ENCODE assay signal across 15 cellular contexts in the genomic region with DNA sequence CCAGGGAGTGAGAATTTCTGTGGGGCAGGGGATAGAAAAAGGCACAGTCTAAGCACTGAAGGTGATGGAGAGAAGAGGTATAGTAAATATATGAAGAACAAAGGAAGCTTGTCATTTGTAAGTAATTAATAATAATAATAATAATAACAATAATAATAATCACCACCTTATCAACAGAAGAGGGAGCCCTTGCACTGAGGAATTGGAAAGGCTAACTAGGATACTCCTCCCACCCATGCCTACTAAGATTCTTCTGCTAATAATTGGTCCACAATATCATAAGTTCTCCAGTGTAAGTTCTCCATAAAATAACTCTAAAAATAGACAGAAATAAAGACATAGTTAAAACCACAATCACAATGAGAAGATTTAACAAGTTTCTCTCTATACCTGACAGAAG. TPM values are rescaled to one million over a fixed set of nuclear protein-coding genes. Genes with fewer than 3 reads are reported as not detected.
DNase-seq lines count a peak whose midpoint lies in the region; ATAC-seq, FAIRE-seq and TF ChIP-seq lines count a peak whose summit lies in the region.
"Had no signal": no experiment of that assay in that cellular context is flagged by ENCODE, and none has a peak within 500 bp of the region (broad histone marks: within the 10 kb centered on the region; RNA-seq: fewer than 3 reads in every experiment).

No MANE protein-coding gene starts in this region.

- H3K27me3 ChIP-seq in bronchial epithelial cell (ENCODE audit: control insufficient read depth, insufficient read depth, low read length) = no peaks in the 10 kb centered on the region
- H3K27me3 ChIP-seq: heart left ventricle had no signal

- no peaks in the 10 kb centered on the region for H3K36me3 Mint-ChIP-seq in activated CD4-positive, alpha-beta T cell treated with anti-CD3 and anti-CD28 coated beads, Interleukin-2, amount 10 ng/mL, durations not matched to agents 7 days and 5 days (ENCODE audit: low read depth)
- no peaks in the 10 kb centered on the region for H3K36me3 Mint-ChIP-seq in WTC11
- H3K36me3 Mint-ChIP-seq: activated naive CD4-positive, alpha-beta T cell treated with anti-CD3 and anti-CD28 coated beads, Interleukin-2, amount 50 U/mL, for 24 hours; memory B cell; stimulated activated naive B cell treated with anti-CD40 and anti-IgM and Interleukin-4, amounts not matched to agents 10 μg/mL and 1 μg/mL and 100 μg/mL, for 72 hours had no signal

- DNase-seq in GM10248 (ENCODE audit: extremely low spot score) = peak; percentile 19
- peak; percentile 28 for DNase-seq in NAMALWA (ENCODE audit: low spot score)
- DNase-seq in bronchial epithelial cell (ENCODE audit: low read depth) = peak; percentile 49
- DNase-seq in lung microvascular endothelial cell (ENCODE audit: low read depth in 2 of 2) = peak; percentile 44 to 63
- DNase-seq in activated CD4-positive, alpha-beta T cell treated with anti-CD3 and anti-CD28 coated beads, Interleukin-2, amount 10 ng/mL, durations not matched to agents 7 days and 5 days = no peak
- DNase-seq in C1 segment of cervical spinal cord (lab: John Stamatoyannopoulos, UW) = no peak
- no peak for DNase-seq in WTC11 (ENCODE audit: low spot score)
- DNase-seq: heart left ventricle; NCI-H187; stimulated activated CD4-positive, alpha-beta T cell treated with anti-CD3 and anti-CD28 coated beads, Interleukin-2, amount 100 ng/mL, for 24 hours; stimulated activated naive B cell treated with anti-CD40 and anti-IgM and Interleukin-4, amounts not matched to agents 10 μg/mL and 1 μg/mL and 100 μg/mL, for 72 hours; T-helper 17 cell had no signal

- no peak for FAIRE-seq in bronchial epithelial cell (lab: Jason Lieb, UNC)

- peaks cover 24% of the 10 kb centered on the region for H3K27me3 Mint-ChIP-seq in activated CD4-positive, alpha-beta T cell treated with anti-CD3 and anti-CD28 coated beads, Interleukin-2, amount 10 ng/mL, durations not matched to agents 7 days and 5 days
- no peaks in the 10 kb centered on the region for H3K27me3 Mint-ChIP-seq in WTC11 (ENCODE audit: low read depth)

- CTCF ChIA-PET in GM10248 (lab: Yijun Ruan, JAX) = interaction anchor here (1.0 to 2.7 kb wide), 4 partner anchors 174 to 216 kb away, joined by 3 to 30 read pairs (median 3); a partner anchor contains a TSS
- CTCF ChIA-PET in activated CD4-positive, alpha-beta T cell treated with anti-CD3 and anti-CD28 coated beads, Interleukin-2, amount 10 ng/mL, durations not matched to agents 7 days and 5 days (lab: Charles Lee) = no interaction called here
- CTCF ChIA-PET in WTC11 (lab: Charles Lee) = interaction anchor here (0.6 to 3.5 kb wide), 13 partner anchors 13 to 278 kb away, joined by 3 to 31 read pairs (median 3); no protein-coding TSS in a partner anchor

- no peak overlapping the region for H3K4me3 Mint-ChIP-seq in activated CD4-positive, alpha-beta T cell treated with anti-CD3 and anti-CD28 coated beads, Interleukin-2, amount 10 ng/mL, durations not matched to agents 7 days and 5 days
- no peak overlapping the region for H3K4me3 Mint-ChIP-seq in WTC11
- H3K4me3 Mint-ChIP-seq: activated naive CD4-positive, alpha-beta T cell treated with anti-CD3 and anti-CD28 coated beads, Interleukin-2, amount 50 U/mL, for 24 hours; memory B cell; stimulated activated naive B cell treated with anti-CD40 and anti-IgM and Interleukin-4, amounts not matched to agents 10 μg/mL and 1 μg/mL and 100 μg/mL, for 72 hours; T-helper 17 cell had no signal

- no peaks in the 10 kb centered on the region for H3K9me3 Mint-ChIP-seq in activated CD4-positive, alpha-beta T cell treated with anti-CD3 and anti-CD28 coated beads, Interleukin-2, amount 10 ng/mL, durations not matched to agents 7 days and 5 days
- H3K9me3 Mint-ChIP-seq in WTC11 = no peaks in the 10 kb centered on the region
- H3K9me3 Mint-ChIP-seq: activated naive CD4-positive, alpha-beta T cell treated with anti-CD3 and anti-CD28 coated beads, Interleukin-2, amount 50 U/mL, for 24 hours; memory B cell; stimulated activated naive B cell treated with anti-CD40 and anti-IgM and Interleukin-4, amounts not matched to agents 10 μg/mL and 1 μg/mL and 100 μg/mL, for 72 hours had no signal

- H3K4me3 ChIP-seq in bronchial epithelial cell (ENCODE audit: low read depth, low read length) = no peak overlapping the region
- H3K4me3 ChIP-seq: heart left ventricle had no signal

- peak; percentile 7 for TF ChIP-seq CTCF in GM10248 (IDR thresholded peaks at IDR 0.05; ENCODE audit: control extremely low read depth, extremely low read depth, low read depth, missing control alignments)
- peak; percentile 32 for TF ChIP-seq CTCF in bronchial epithelial cell (IDR thresholded peaks at IDR 0.05; ENCODE audit: insufficient read depth, low read length, severe bottlenecking)
- no peak for TF ChIP-seq CTCF in WTC11 (IDR thresholded peaks at IDR 0.05)

- ATAC-seq in HG03108 (IDR thresholded peaks at IDR 0.05; ENCODE audit: unreplicated experiment) (no peak), WTC11 (no peak)
- ATAC-seq: heart left ventricle; stimulated activated naive B cell treated with anti-CD40 and anti-IgM and Interleukin-4, amounts not matched to agents 10 μg/mL and 1 μg/mL and 100 μg/mL, for 72 hours; T-helper 17 cell had no signal

- no peaks in the 10 kb centered on the region for H3K4me1 Mint-ChIP-seq in activated CD4-positive, alpha-beta T cell treated with anti-CD3 and anti-CD28 coated beads, Interleukin-2, amount 10 ng/mL, durations not matched to agents 7 days and 5 days
- no peaks in the 10 kb centered on the region; the same call in 1 of the 2 replicates for H3K4me1 Mint-ChIP-seq in WTC11
- H3K4me1 Mint-ChIP-seq: activated naive CD4-positive, alpha-beta T cell treated with anti-CD3 and anti-CD28 coated beads, Interleukin-2, amount 50 U/mL, for 24 hours; memory B cell; stimulated activated naive B cell treated with anti-CD40 and anti-IgM and Interleukin-4, amounts not matched to agents 10 μg/mL and 1 μg/mL and 100 μg/mL, for 72 hours; T-helper 17 cell had no signal

- POLR2A ChIA-PET in GM10248 (lab: Yijun Ruan, JAX) = no interaction called here
- POLR2A ChIA-PET in activated CD4-positive, alpha-beta T cell treated with anti-CD3 and anti-CD28 coated beads, Interleukin-2, amount 10 ng/mL, durations not matched to agents 7 days and 5 days (lab: Charles Lee) = no interaction called here
- POLR2A ChIA-PET in WTC11 (lab: Charles Lee) = no interaction called here

- H3K27ac Mint-ChIP-seq in activated CD4-positive, alpha-beta T cell treated with anti-CD3 and anti-CD28 coated beads, Interleukin-2, amount 10 ng/mL, durations not matched to agents 7 days and 5 days = no peak overlapping the region
- H3K27ac Mint-ChIP-seq in WTC11 = no peak overlapping the region
- H3K27ac Mint-ChIP-seq: activated naive CD4-positive, alpha-beta T cell treated with anti-CD3 and anti-CD28 coated beads, Interleukin-2, amount 50 U/mL, for 24 hours; memory B cell; stimulated activated naive B cell treated with anti-CD40 and anti-IgM and Interleukin-4, amounts not matched to agents 10 μg/mL and 1 μg/mL and 100 μg/mL, for 72 hours; T-helper 17 cell had no signal

- H3K36me3 ChIP-seq in bronchial epithelial cell (ENCODE audit: control insufficient read depth, insufficient read depth, low read length) = no peaks in the 10 kb centered on the region
- H3K36me3 ChIP-seq: heart left ventricle had no signal

TF ChIP-seq in WTC11, 78 proteins besides CTCF, POLR2A, EP300 and RAD21 (continues in another document):
- TF ChIP-seq IRF2 (CRISPR knock-in tag; IDR thresholded peaks at IDR 0.05; ENCODE audit: borderline replicate concordance, low read depth) (no peak), TP53 (CRISPR knock-in tag; IDR thresholded peaks at IDR 0.05) (no peak)
- TF ChIP-seq, protein P1, sequence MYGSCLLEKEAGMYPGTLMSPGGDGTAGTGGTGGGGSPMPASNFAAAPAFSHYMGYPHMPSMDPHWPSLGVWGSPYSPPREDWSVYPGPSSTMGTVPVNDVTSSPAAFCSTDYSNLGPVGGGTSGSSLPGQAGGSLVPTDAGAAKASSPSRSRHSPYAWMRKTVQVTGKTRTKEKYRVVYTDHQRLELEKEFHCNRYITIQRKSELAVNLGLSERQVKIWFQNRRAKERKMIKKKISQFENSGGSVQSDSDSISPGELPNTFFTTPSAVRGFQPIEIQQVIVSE (CRISPR knock-in tag; IDR thresholded peaks at IDR 0.05; ENCODE audit: borderline replicate concordance) = no peak

RNA-seq across cellular contexts. Expression of gene OR12D3, which starts 0.9 kb away (rescaled TPM):
- total RNA-seq in bronchial epithelial cell = not detected in 2 replicates
- not detected in 2 replicates for total RNA-seq in lung microvascular endothelial cell
- not detected for total RNA-seq in activated CD4-positive, alpha-beta T cell treated with anti-CD3 and anti-CD28 coated beads, Interleukin-2, amount 10 ng/mL, durations not matched to agents 7 days and 5 days
- not detected in 3 replicates for total RNA-seq in WTC11 (2021)
- total RNA-seq: heart left ventricle, T-helper 17 cell had no signal

RNA-seq across cellular contexts. Expression of gene OR5V1, which starts 7.3 kb away (rescaled TPM):
- total RNA-seq in bronchial epithelial cell = not detected in 2 replicates
- total RNA-seq in lung microvascular endothelial cell = not detected in 2 replicates
- not detected for total RNA-seq in activated CD4-positive, alpha-beta T cell treated with anti-CD3 and anti-CD28 coated beads, Interleukin-2, amount 10 ng/mL, durations not matched to agents 7 days and 5 days
- total RNA-seq in WTC11 (2021) = not detected in 3 replicates
- total RNA-seq: heart left ventricle, T-helper 17 cell had no signal

RNA-seq across cellular contexts. Expression of gene OR12D2, which starts 19.4 kb away (rescaled TPM):
- total RNA-seq in bronchial epithelial cell (not detected in 2 replicates), lung microvascular endothelial cell (not detected in 2 replicates), WTC11 (2021) (not detected in 3 replicates)
- not detected for total RNA-seq in activated CD4-positive, alpha-beta T cell treated with anti-CD3 and anti-CD28 coated beads, Interleukin-2, amount 10 ng/mL, durations not matched to agents 7 days and 5 days
- total RNA-seq: heart left ventricle, T-helper 17 cell had no signal

RNA-seq across cellular contexts. Expression of gene OR12D1, which starts 38.7 kb away (rescaled TPM):
- total RNA-seq in bronchial epithelial cell (not detected in 2 replicates), lung microvascular endothelial cell (not detected in 2 replicates), WTC11 (2021) (not detected in 3 replicates)
- not detected for total RNA-seq in activated CD4-positive, alpha-beta T cell treated with anti-CD3 and anti-CD28 coated beads, Interleukin-2, amount 10 ng/mL, durations not matched to agents 7 days and 5 days
- total RNA-seq: heart left ventricle, T-helper 17 cell had no signal

Comparison
In these comparisons a context has a peak if more than half of its experiments do, and no peak if none do; other contexts are left out.
1. DNase-seq: peak in GM10248 (single experiment), NAMALWA (single experiment), bronchial epithelial cell (single experiment) and lung microvascular endothelial cell (2 of 2); none in activated CD4-positive, alpha-beta T cell treated with anti-CD3 and anti-CD28 coated beads, Interleukin-2, amount 10 ng/mL, durations not matched to agents 7 days and 5 days (single experiment), C1 segment of cervical spinal cord (0 of 14) and WTC11 (single experiment).